ENCODE assay signal across 18 cellular contexts in genomic region chr19:8145969-8146368, GRCh38. TPM values are rescaled to one million over a fixed set of nuclear protein-coding genes. Genes with fewer than 3 reads are reported as not detected.
DNase-seq lines count a peak whose midpoint lies in the region; ATAC-seq, FAIRE-seq and TF ChIP-seq lines count a peak whose summit lies in the region.
"Had no signal": no experiment of that assay in that cellular context is flagged by ENCODE, and none has a peak within 500 bp of the region (broad histone marks: within the 10 kb centered on the region; RNA-seq: fewer than 3 reads in every experiment).

No MANE protein-coding gene starts in this region.

- POLR2A ChIA-PET in K562 (lab: Yijun Ruan, JAX) = no interaction called here

- CTCF ChIA-PET in K562 (lab: Yijun Ruan, JAX; ENCODE audit: low intra/inter-chr PET ratio) = interaction anchor here (0.6 to 1.1 kb wide), 2 partner anchors 107 to 186 kb away, joined by 3 read pairs; no protein-coding TSS in a partner anchor

- peak; percentile 78 for DNase-seq in H7
- DNase-seq in NCI-H345 (lab: John Stamatoyannopoulos, UW) = peak; percentile 72
- peak; percentile 41 to 53 (median 46) for DNase-seq in K562 (ENCODE audit: extremely low read depth in 1 of 4, low spot score in 3 of 4)
- peak; percentile 76 for DNase-seq in osteoblast (ENCODE audit: insufficient read length, low spot score, missing footprints)
- no peak for DNase-seq in glomerular visceral epithelial cell (ENCODE audit: extremely low spot score)
- no peak for DNase-seq in stimulated activated CD4-positive, alpha-beta T cell treated with anti-CD3 and anti-CD28 coated beads, Interleukin-12 subunit alpha, Interleukin-12 subunit beta, amount 100 ng/mL, for 4 hours
- DNase-seq: activated CD8-positive, alpha-beta memory T cell treated with anti-CD3 and anti-CD28 coated beads for 24 hours; anterior cingulate cortex; CD8-positive, alpha-beta memory T cell; erythroblast; head of caudate nucleus; left ventricle myocardium superior; NCI-H2029 treated with DMSO at 0.1 percent for 48 hours had no signal

- TF ChIP-seq CTCF in K562 (IDR thresholded peaks at IDR 0.05 in 2 of 3, conservative IDR thresholded peaks at IDR 0.05 in 1 of 3; ENCODE audit: insufficient read depth in 2 of 3, low read depth in 1 of 3, low read length in 3 of 3) (peak; percentile 44 to 57 (median 49); a peak in 5 of 6 replicates), osteoblast (IDR thresholded peaks at IDR 0.05; ENCODE audit: extremely low read depth, low read depth, low read length) (no peak)

- H3K9ac ChIP-seq in K562 (ENCODE audit: insufficient read depth in 1 of 2, low read depth in 2 of 2, low read length in 2 of 2) = no peak overlapping the region
- H3K9ac ChIP-seq: KMS-11 had no signal

- H3K36me3 ChIP-seq in H7 (replicated peaks; ENCODE audit: control insufficient read depth, insufficient read depth, low read length) (peaks cover 5% of the 10 kb centered on the region), K562 (ENCODE audit: control insufficient read depth, insufficient read depth, low read length) (no peaks in the 10 kb centered on the region), osteoblast (ENCODE audit: insufficient read depth, low read length) (no peaks in the 10 kb centered on the region)
- H3K36me3 ChIP-seq: thyroid gland had no signal

- no peaks in the 10 kb centered on the region; the same call in 1 of the 2 replicates for H4K20me1 ChIP-seq in K562 (replicated peaks; ENCODE audit: control insufficient read depth, insufficient read depth, low read length)
- H4K20me1 ChIP-seq in osteoblast (ENCODE audit: insufficient read depth, low read length) = no peaks in the 10 kb centered on the region

- peak; percentile 29 for FAIRE-seq in K562 (lab: Jason Lieb, UNC)
- FAIRE-seq: H54 had no signal

- WGBS in K562 (ENCODE audit: insufficient coverage, low coverage, missing lambda C conversion rate) = 9% methylated on average over 20 of the region's 20 CpGs

- H3K9me3 ChIP-seq in K562 (replicated peaks; ENCODE audit: control insufficient read depth, insufficient read depth, low read depth, low read length) (no peaks in the 10 kb centered on the region), osteoblast (ENCODE audit: low read depth, low read length) (no peaks in the 10 kb centered on the region)
- H3K9me3 ChIP-seq: thyroid gland had no signal

- H3K27me3 ChIP-seq in H7 (ENCODE audit: control insufficient read depth, insufficient read depth, low read length) (no peaks in the 10 kb centered on the region), K562 (ENCODE audit: control insufficient read depth in 2 of 2, insufficient read depth in 2 of 2, low read length in 2 of 2) (peaks cover 33 to 55% of the 10 kb centered on the region in 2 experiments), osteoblast (ENCODE audit: insufficient read depth, low read length) (peaks cover 35% of the 10 kb centered on the region)
- H3K27me3 ChIP-seq: thyroid gland had no signal

- no peaks in the 10 kb centered on the region for H3K79me2 ChIP-seq in K562 (ENCODE audit: control insufficient read depth, insufficient read depth, low read length)
- H3K79me2 ChIP-seq in osteoblast (ENCODE audit: insufficient read depth, low read length) = no peaks in the 10 kb centered on the region

- TF ChIP-seq RAD21 in K562 (CRISPR knock-in tag; conservative IDR thresholded peaks at IDR 0.05 in 1 of 2, IDR thresholded peaks at IDR 0.05 in 1 of 2) = peak in 1 of 2 experiments; percentile 35; a peak in 2 of 4 replicates

- peak overlapping the region; percentile 39 for H3K4me2 ChIP-seq in K562 (ENCODE audit: insufficient read depth, low read length)
- H3K4me2 ChIP-seq in osteoblast (ENCODE audit: insufficient read depth, low read length) = no peak overlapping the region
- H3K4me2 ChIP-seq: KMS-11 had no signal

- no peak for TF ChIP-seq POLR2A in K562 (conservative IDR thresholded peaks at IDR 0.05)

- H3K27ac ChIP-seq in K562 (ENCODE audit: extremely low read depth, low read depth, low read length) (no peak overlapping the region), osteoblast (ENCODE audit: low read depth, low read length) (no peak overlapping the region)
- H3K27ac ChIP-seq: coronary artery, KMS-11, thyroid gland had no signal

- no TSS peak for BruUV-seq in K562 (replicated peaks; lab: Mats Ljungman, UMichigan)

- no peak for TF ChIP-seq EP300 in K562 (IDR thresholded peaks at IDR 0.05; ENCODE audit: low read length)

- intact Hi-C loops in K562 (cut with micrococcal nuclease) = no loop called here

- H3K4me1 ChIP-seq in K562 (replicated peaks in 1 of 2; ENCODE audit: control insufficient read depth in 2 of 2, insufficient read depth in 2 of 2, low read length in 2 of 2) (peaks cover 0 to 49% of the 10 kb centered on the region in 2 experiments; a peak in 3 of 5 replicates), osteoblast (ENCODE audit: insufficient read depth, low read length) (no peaks in the 10 kb centered on the region)

- no peaks in the 10 kb centered on the region for H3K9me1 ChIP-seq in K562 (ENCODE audit: control insufficient read depth, insufficient read depth, low read length)

- ATAC-seq in K562 (peak; percentile 86), HG02973 (IDR thresholded peaks at IDR 0.05; ENCODE audit: unreplicated experiment) (no peak)
- ATAC-seq: left ventricle myocardium superior had no signal

- in situ Hi-C loops in K562 (cut with MboI) = no loop called here

- H2AFZ ChIP-seq in K562 (ENCODE audit: low read depth, low read length) = peak overlapping the region; percentile 68; the same call in 1 of the 2 replicates
- no peak overlapping the region for H2AFZ ChIP-seq in osteoblast (ENCODE audit: low read length)

- no peak overlapping the region for H3K4me3 ChIP-seq in H7 (ENCODE audit: insufficient read depth, low read depth, low read length)
- no peak overlapping the region for H3K4me3 ChIP-seq in K562
- H3K4me3 ChIP-seq in osteoblast (ENCODE audit: insufficient read depth, low read length) = no peak overlapping the region
- H3K4me3 ChIP-seq: coronary artery, thyroid gland had no signal

TF ChIP-seq in K562, 482 proteins besides CTCF, POLR2A, EP300 and RAD21 (continues in another document):
- peak in 1 of 2 experiments; percentile 51; a peak in 1 of 4 replicates for TF ChIP-seq NRF1 (conservative IDR thresholded peaks at IDR 0.05 in 1 of 2, IDR thresholded peaks at IDR 0.05 in 1 of 2)
- no peak for TF ChIP-seq ESRRB (CRISPR knock-in tag; IDR thresholded peaks at IDR 0.05; ENCODE audit: borderline replicate concordance)

RNA-seq across cellular contexts. Expression of gene FBN3, which starts 3.4 kb away (rescaled TPM):
- 13.7 and 15.9 TPM in 2 replicates for total RNA-seq in H7 (2014; rRNA removed; shearing (Covaris generic))
- 2.3 TPM in 1 of 2 replicates, not detected in the other for total RNA-seq in K562 (2011; cell fraction: chromatin; rRNA removed; ENCODE audit: low replicate concordance)
- 0.67 TPM in 1 of 2 replicates, not detected in the other for total RNA-seq in K562 (2011; cell fraction: nucleolus; rRNA removed)
- 0.44 and 1.3 TPM in 2 replicates for total RNA-seq in K562 (2011; cell fraction: nucleoplasm; rRNA removed)
- total RNA-seq in K562 (2014; rRNA removed) = under 0.01 TPM in 1 of 2 replicates, not detected in the other
- not detected in 2 replicates for total RNA-seq in K562 (2014; rRNA removed; fragmentation: Illumina TruSeq; extraction: Trizol)
- not detected in 2 replicates for total RNA-seq in K562 (2015; rRNA removed; fragmentation: Illumina TruSeq; extraction: Trizol)
- 0.04 and 0.29 TPM in 2 replicates for total RNA-seq in K562 (2021)
- polyA plus RNA-seq in K562 (2011; rRNA removed) = 0.08 and 0.11 TPM in 2 replicates
- polyA plus RNA-seq in K562 (2011; cell fraction: cytosol; rRNA removed) = 0.04 and 0.06 TPM in 2 replicates
- polyA plus RNA-seq in K562 (2011; cell fraction: nucleus; rRNA removed) = 0.13 and 0.54 TPM in 2 replicates
- polyA plus RNA-seq in K562 (2012) = 0.01 and 0.08 TPM in 2 replicates
- polyA plus RNA-seq in K562 (2014; fragmentation: Illumina TruSeq; extraction: Trizol) = not detected in 2 replicates
- polyA plus RNA-seq in K562 (2014; fragmentation: Nextera tagmentation; extraction: Ambion mirVana) = under 1 TPM in 1 of 2 experiments, not detected in 1; 0.01 TPM
- polyA plus RNA-seq in K562 (2014; rRNA removed) = 0.01 and 0.03 TPM in 2 replicates
- polyA minus RNA-seq in K562 (2011; rRNA and poly(A)+ RNA removed) = not detected in 2 replicates
- polyA minus RNA-seq in K562 (2011; cell fraction: cytosol; rRNA and poly(A)+ RNA removed) = not detected in 2 replicates
- polyA minus RNA-seq in K562 (2011; cell fraction: nucleus; rRNA and poly(A)+ RNA removed) = 0.33 and 0.54 TPM in 2 replicates
- not detected in 2 replicates for total RNA-seq in osteoblast
- total RNA-seq: CD8-positive, alpha-beta memory T cell; left ventricle myocardium superior had no signal
- polyA plus RNA-seq: CD8-positive, alpha-beta memory T cell had no signal

Comparison
In these comparisons a context has a peak if more than half of its experiments do, and no peak if none do; other contexts are left out.
1. DNase-seq: peak in H7 (single experiment), NCI-H345 (single experiment), K562 (4 of 4) and osteoblast (single experiment); none in glomerular visceral epithelial cell (single experiment) and stimulated activated CD4-positive, alpha-beta T cell treated with anti-CD3 and anti-CD28 coated beads, Interleukin-12 subunit alpha, Interleukin-12 subunit beta, amount 100 ng/mL, for 4 hours (single experiment).